ENCODE assay signal across 8 cellular contexts in the genomic region with DNA sequence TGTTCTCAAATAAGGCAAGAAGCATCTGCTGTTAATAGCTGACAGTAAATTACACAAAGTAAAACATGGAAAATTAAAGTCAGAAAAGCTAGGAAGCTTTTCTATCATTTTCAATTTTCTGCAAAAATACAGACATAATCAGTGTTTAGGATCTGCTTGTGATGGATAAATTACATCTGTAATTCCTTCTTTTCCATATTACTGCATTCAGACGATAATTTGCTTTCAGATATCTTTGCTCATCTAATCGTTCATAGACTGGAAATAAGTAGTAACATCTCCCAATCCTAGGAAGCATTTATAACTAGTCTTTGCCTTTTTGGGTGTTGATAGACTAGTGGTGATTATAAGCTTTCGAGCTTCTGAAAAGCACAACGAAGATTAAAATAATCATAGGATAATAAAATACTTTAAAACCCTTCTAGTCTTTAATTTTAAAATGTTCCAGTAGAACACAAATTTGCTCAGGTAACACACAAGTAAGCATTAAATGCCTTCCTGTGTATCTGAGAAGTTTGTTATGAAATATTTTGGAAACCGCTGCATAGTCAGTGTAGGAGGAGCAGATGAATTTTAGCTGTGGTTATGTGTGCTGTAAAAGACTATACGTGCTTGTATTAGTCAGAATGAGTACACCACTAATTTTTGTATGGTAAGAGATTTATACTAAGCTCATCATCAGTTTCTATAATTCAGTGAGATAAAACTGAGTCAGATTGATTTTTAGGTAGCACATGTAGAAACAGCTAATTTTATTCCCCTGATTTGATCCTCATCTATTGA. TPM values are rescaled to one million over a fixed set of nuclear protein-coding genes. Genes with fewer than 3 reads are reported as not detected.
DNase-seq lines count a peak whose midpoint lies in the region; ATAC-seq and TF ChIP-seq lines count a peak whose summit lies in the region.
"Had no signal": no experiment of that assay in that cellular context is flagged by ENCODE, and none has a peak within 500 bp of the region (broad histone marks: within the 10 kb centered on the region; RNA-seq: fewer than 3 reads in every experiment).

No MANE protein-coding gene starts in this region.

- TF ChIP-seq EP300 in SK-N-SH (IDR thresholded peaks at IDR 0.05; ENCODE audit: borderline replicate concordance in 1 of 2, low read depth in 1 of 2, low read length in 1 of 2) = peak in 1 of 2 experiments; percentile 17; a peak in 1 of 4 replicates

- peaks cover 43% of the 10 kb centered on the region for H3F3A ChIP-seq in SK-N-SH (replicated peaks; ENCODE audit: insufficient read depth)

- peak overlapping the region; percentile 13 for H3K4me2 ChIP-seq in SK-N-SH

- H3K9me3 ChIP-seq in SK-N-SH (no peaks in the 10 kb centered on the region), MG63 (no peaks in the 10 kb centered on the region)

- TF ChIP-seq RAD21 in SK-N-SH (IDR thresholded peaks at IDR 0.05; ENCODE audit: low read length) = no peak

- DNase-seq in HFFc6 = peak; percentile 66
- DNase-seq in SK-N-SH = no peak
- DNase-seq in fibroblast of gingiva (ENCODE audit: low read depth) = peak; percentile 42
- no peak for DNase-seq in stimulated activated naive CD8-positive, alpha-beta T cell treated with anti-CD3 and anti-CD28 coated beads, Interleukin-15, Interleukin-2, amounts not matched to agents 100 U/mL and 50 U/mL, for 24 hours
- DNase-seq in ACHN = no peak
- DNase-seq in MG63 = no peak
- no peak for DNase-seq in mucosa of gallbladder (ENCODE audit: low spot score)
- DNase-seq: activated effector memory CD4-positive, alpha-beta T cell treated with Interleukin-2 at 50 U/mL for 16 hours had no signal

- H4K20me1 ChIP-seq in SK-N-SH (ENCODE audit: insufficient read depth) = peaks cover 43% of the 10 kb centered on the region

- H3K4me3 Mint-ChIP-seq in HFFc6 = no peak overlapping the region; the same call in 1 of the 2 replicates

- ATAC-seq in stimulated activated naive CD8-positive, alpha-beta T cell treated with anti-CD3 and anti-CD28 coated beads, Interleukin-15, Interleukin-2, amounts not matched to agents 100 U/mL and 50 U/mL, for 24 hours = peak; percentile 95

- H3K27ac Mint-ChIP-seq in HFFc6 = peak overlapping the region; percentile 89

- H3K9ac ChIP-seq in SK-N-SH = no peak overlapping the region; the same call in 1 of the 2 replicates

- CTCF ChIA-PET in SK-N-SH (lab: Yijun Ruan, JAX) = interaction anchor here (0.9 to 1.2 kb wide), 3 partner anchors 8 to 157 kb away, joined by 3 to 4 read pairs (median 3); no protein-coding TSS in a partner anchor

- 49% methylated on average over 6 of the region's 6 CpGs for WGBS in SK-N-SH (ENCODE audit: low lambda C conversion rate)

- peak overlapping the region; percentile 62 to 92 for H3K27ac ChIP-seq in SK-N-SH (ENCODE audit: low read depth in 2 of 2, low read length in 1 of 2)

- no peaks in the 10 kb centered on the region for H3K27me3 ChIP-seq in SK-N-SH (ENCODE audit: insufficient read depth)
- H3K27me3 ChIP-seq in MG63 = no peaks in the 10 kb centered on the region

- H3K79me2 ChIP-seq in SK-N-SH (ENCODE audit: insufficient read depth) = peaks cover 100% of the 10 kb centered on the region

- H3K27me3 Mint-ChIP-seq in HFFc6 (ENCODE audit: insufficient read depth) = no peaks in the 10 kb centered on the region

- TF ChIP-seq CTCF in HFFc6 (IDR thresholded peaks at IDR 0.05) (no peak), SK-N-SH (IDR thresholded peaks at IDR 0.05) (no peak)

- POLR2A ChIA-PET in SK-N-SH (lab: Yijun Ruan, JAX) = no interaction called here

- H3K36me3 Mint-ChIP-seq in HFFc6 (ENCODE audit: low read depth) = peaks cover 25% of the 10 kb centered on the region

- H3K4me1 ChIP-seq in SK-N-SH (ENCODE audit: control insufficient read depth in 1 of 2, insufficient read depth in 2 of 2, low read depth in 1 of 2, low read length in 1 of 2) = peaks cover 14 to 43% of the 10 kb centered on the region in 2 experiments; a peak in 3 of 4 replicates

- H3K9me2 ChIP-seq in SK-N-SH = no peaks in the 10 kb centered on the region

- H2AFZ ChIP-seq in SK-N-SH (ENCODE audit: low read depth) = no peak overlapping the region

- H3K9me3 Mint-ChIP-seq in HFFc6 = no peaks in the 10 kb centered on the region

- H3K4me1 Mint-ChIP-seq in HFFc6 (ENCODE audit: low read depth) = peaks cover 73% of the 10 kb centered on the region

- in situ Hi-C loops in ACHN (cut with HindIII; ENCODE audit: low pct_ligation_motif_present, low pct_unique_long_range_greater_than_20kb, low sequenced_read_pairs) = no loop called here

- no peak overlapping the region for H3K4me3 ChIP-seq in SK-N-SH (ENCODE audit: low read depth in 2 of 2, low read length in 1 of 2)
- H3K4me3 ChIP-seq in MG63 = no peak overlapping the region

- H3K36me3 ChIP-seq in SK-N-SH (replicated peaks in 1 of 2; ENCODE audit: control insufficient read depth in 1 of 2, insufficient read depth in 2 of 2, low read length in 1 of 2) (peaks cover 10 to 42% of the 10 kb centered on the region in 2 experiments), MG63 (peaks cover 67% of the 10 kb centered on the region)

TF ChIP-seq in SK-N-SH, 30 proteins besides CTCF, POLR2A, EP300 and RAD21:
- peak; percentile 20; the same call in 1 of the 2 replicates for TF ChIP-seq FOSL2 (IDR thresholded peaks at IDR 0.05; ENCODE audit: borderline replicate concordance, low read depth)
- TF ChIP-seq RCOR1 (IDR thresholded peaks at IDR 0.05; ENCODE audit: low read length) = no peak
- TF ChIP-seq PBX3 (IDR thresholded peaks at IDR 0.05) = 0 out of 2 replicates have a peak, but pooled peaks have one; percentile 4
- TF ChIP-seq RFX5 (IDR thresholded peaks at IDR 0.05; ENCODE audit: low read length) = no peak
- peak; percentile 67 for TF ChIP-seq GATA2 (CRISPR knock-in tag; IDR thresholded peaks at IDR 0.05)
- no peak for TF ChIP-seq MXI1 (IDR thresholded peaks at IDR 0.05; ENCODE audit: low read depth, low read length)
TF ChIP-seq in SK-N-SH: peak in this region for 3.

RNA-seq across cellular contexts. Expression of gene MBNL1, which starts 41.0 kb away (rescaled TPM):
- 100 to 1,000 TPM; 200 to 291 (median 244) TPM for total RNA-seq in HFFc6 (2021; fragmentation: NEBNext Ultra II Directional; extraction: Animal tissue kit (Norgen Biotek cat#: 25700))
- 44.3 and 65.1 TPM in 2 replicates for polyA plus RNA-seq in SK-N-SH (2012; rRNA removed)
- polyA plus RNA-seq in SK-N-SH (2012; cell fraction: cytosol; rRNA removed) = 53.4 and 63.3 TPM in 2 replicates
- 56.9 and 69.6 TPM in 2 replicates for polyA plus RNA-seq in SK-N-SH (2012; cell fraction: nucleus; rRNA removed)
- 171 and 176 TPM in 2 replicates for total RNA-seq in MG63 (2014; rRNA removed; shearing (Covaris generic); ENCODE audit: low replicate concordance)
- total RNA-seq in mucosa of gallbladder = 223 TPM

Comparison
In these comparisons a context has a peak if more than half of its experiments do, and no peak if none do; other contexts are left out.
1. DNase-seq: peak in HFFc6 (single experiment) and fibroblast of gingiva (single experiment); none in SK-N-SH (single experiment), stimulated activated naive CD8-positive, alpha-beta T cell treated with anti-CD3 and anti-CD28 coated beads, Interleukin-15, Interleukin-2, amounts not matched to agents 100 U/mL and 50 U/mL, for 24 hours (single experiment), ACHN (single experiment), MG63 (single experiment) and mucosa of gallbladder (single experiment).